2 cellular contexts compared by ENCODE assay signal in the genomic region with DNA sequence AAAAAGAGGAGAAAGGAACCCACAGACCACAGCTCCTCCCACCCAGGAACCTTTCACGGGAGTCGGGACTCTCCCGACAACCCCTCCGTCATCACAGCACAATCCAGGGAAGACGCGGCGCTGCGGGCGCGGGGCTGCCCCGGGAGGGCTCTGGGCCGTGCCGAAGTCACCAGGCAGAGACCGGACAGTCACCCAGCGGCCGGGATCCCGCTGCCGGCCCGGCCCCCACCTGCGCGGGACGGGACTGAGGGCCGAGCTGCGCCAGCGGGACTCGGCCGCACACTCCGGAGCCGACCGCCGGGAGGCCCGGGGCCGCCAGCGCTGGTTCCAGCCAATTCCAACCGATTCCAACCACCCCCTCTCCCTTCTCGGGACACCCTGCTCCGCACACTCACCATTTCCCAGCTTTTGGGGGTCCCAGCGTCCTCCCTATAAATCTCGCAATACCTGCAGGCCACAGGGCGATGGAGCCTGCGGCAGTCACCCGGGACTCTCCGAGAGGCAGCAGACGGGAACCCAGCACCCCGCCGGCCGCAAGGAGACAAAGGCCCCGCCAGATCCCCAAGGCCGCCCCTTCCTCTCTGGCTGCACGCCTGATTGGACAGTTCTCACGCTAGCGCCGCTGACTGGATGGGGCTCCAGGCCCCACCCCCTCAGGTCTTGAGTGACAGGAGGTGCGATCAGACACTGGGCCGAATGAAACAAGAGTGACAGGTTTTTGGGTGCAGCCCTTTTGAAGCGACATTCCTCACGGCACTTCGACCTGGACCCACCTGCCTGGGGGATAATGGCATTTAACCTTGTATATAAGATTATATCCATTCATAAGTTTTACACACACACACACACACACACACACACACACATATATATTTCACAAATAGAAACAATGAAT.
TF ChIP-seq lines count a peak whose summit lies in the region.

A gene (minus strand): TSS at position 547 of the 895 bp plus-strand sequence. CDS start 149 bp downstream, at position 398.

TF ChIP-seq in HCT116, 20 proteins besides CTCF, POLR2A, EP300 and RAD21:
- TF ChIP-seq POLR2AphosphoS5 (IDR thresholded peaks at IDR 0.05; ENCODE audit: low read depth, low read length) (peak; percentile 90), ZNF274 (IDR thresholded peaks at IDR 0.05; ENCODE audit: low read depth, low read length) (no peak), EZH2 (IDR thresholded peaks at IDR 0.05) (no peak), ZFX (IDR thresholded peaks at IDR 0.05) (peak; percentile 84), SP1 (IDR thresholded peaks at IDR 0.05; ENCODE audit: low read depth) (peak; percentile 98), TCF7L2 (IDR thresholded peaks at IDR 0.05; ENCODE audit: borderline replicate concordance, extremely low read depth, insufficient read depth, insufficient read length) (peak; percentile 75), JUND (IDR thresholded peaks at IDR 0.05) (no peak), SIN3A (IDR thresholded peaks at IDR 0.05; ENCODE audit: low read depth) (peak; percentile 82), CBX3 (IDR thresholded peaks at IDR 0.05; ENCODE audit: low read depth) (peak; percentile 40; the same call in 1 of the 2 replicates), SRF (IDR thresholded peaks at IDR 0.05; ENCODE audit: low read depth) (no peak)
- TF ChIP-seq, protein P1, sequence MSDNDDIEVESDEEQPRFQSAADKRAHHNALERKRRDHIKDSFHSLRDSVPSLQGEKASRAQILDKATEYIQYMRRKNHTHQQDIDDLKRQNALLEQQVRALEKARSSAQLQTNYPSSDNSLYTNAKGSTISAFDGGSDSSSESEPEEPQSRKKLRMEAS (IDR thresholded peaks at IDR 0.05), result peak; percentile 51; the same call in 1 of the 2 replicates
- TF ChIP-seq, protein P2, sequence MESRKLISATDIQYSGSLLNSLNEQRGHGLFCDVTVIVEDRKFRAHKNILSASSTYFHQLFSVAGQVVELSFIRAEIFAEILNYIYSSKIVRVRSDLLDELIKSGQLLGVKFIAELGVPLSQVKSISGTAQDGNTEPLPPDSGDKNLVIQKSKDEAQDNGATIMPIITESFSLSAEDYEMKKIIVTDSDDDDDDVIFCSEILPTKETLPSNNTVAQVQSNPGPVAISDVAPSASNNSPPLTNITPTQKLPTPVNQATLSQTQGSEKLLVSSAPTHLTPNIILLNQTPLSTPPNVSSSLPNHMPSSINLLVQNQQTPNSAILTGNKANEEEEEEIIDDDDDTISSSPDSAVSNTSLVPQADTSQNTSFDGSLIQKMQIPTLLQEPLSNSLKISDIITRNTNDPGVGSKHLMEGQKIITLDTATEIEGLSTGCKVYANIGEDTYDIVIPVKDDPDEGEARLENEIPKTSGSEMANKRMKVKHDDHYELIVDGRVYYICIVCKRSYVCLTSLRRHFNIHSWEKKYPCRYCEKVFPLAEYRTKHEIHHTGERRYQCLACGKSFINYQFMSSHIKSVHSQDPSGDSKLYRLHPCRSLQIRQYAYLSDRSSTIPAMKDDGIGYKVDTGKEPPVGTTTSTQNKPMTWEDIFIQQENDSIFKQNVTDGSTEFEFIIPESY (IDR thresholded peaks at IDR 0.05; ENCODE audit: extremely low read depth, insufficient replicate concordance, low read length), result no peak

TF ChIP-seq in K562, 482 proteins besides CTCF, POLR2A, EP300 and RAD21 (continues in another document):
- 0 out of 2 replicates have a peak, but pooled peaks have one; percentile 31 for TF ChIP-seq FOXM1 (IDR thresholded peaks at IDR 0.05; ENCODE audit: low read depth)
- no peak for TF ChIP-seq FOXM1 (CRISPR knock-in tag; IDR thresholded peaks at IDR 0.05; ENCODE audit: low read depth)
- TF ChIP-seq, protein P3, sequence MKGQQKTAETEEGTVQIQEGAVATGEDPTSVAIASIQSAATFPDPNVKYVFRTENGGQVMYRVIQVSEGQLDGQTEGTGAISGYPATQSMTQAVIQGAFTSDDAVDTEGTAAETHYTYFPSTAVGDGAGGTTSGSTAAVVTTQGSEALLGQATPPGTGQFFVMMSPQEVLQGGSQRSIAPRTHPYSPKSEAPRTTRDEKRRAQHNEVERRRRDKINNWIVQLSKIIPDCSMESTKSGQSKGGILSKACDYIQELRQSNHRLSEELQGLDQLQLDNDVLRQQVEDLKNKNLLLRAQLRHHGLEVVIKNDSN (CRISPR knock-in tag; IDR thresholded peaks at IDR 0.05), result peak; percentile 27; the same call in 1 of the 2 replicates
- 0 out of 4 replicates have a peak, but pooled peaks of 1 of the 2 experiments have one; percentile 22 for TF ChIP-seq RCOR1 (IDR thresholded peaks at IDR 0.05; ENCODE audit: borderline replicate concordance in 1 of 2, low read depth in 2 of 2, low read length in 2 of 2)
- TF ChIP-seq ZSCAN29 (IDR thresholded peaks at IDR 0.05), result no peak
- peak; percentile 94 for TF ChIP-seq ZFX (CRISPR knock-in tag; IDR thresholded peaks at IDR 0.05)
- TF ChIP-seq PHB (CRISPR knock-in tag; IDR thresholded peaks at IDR 0.05), result no peak
- TF ChIP-seq, protein P4, sequence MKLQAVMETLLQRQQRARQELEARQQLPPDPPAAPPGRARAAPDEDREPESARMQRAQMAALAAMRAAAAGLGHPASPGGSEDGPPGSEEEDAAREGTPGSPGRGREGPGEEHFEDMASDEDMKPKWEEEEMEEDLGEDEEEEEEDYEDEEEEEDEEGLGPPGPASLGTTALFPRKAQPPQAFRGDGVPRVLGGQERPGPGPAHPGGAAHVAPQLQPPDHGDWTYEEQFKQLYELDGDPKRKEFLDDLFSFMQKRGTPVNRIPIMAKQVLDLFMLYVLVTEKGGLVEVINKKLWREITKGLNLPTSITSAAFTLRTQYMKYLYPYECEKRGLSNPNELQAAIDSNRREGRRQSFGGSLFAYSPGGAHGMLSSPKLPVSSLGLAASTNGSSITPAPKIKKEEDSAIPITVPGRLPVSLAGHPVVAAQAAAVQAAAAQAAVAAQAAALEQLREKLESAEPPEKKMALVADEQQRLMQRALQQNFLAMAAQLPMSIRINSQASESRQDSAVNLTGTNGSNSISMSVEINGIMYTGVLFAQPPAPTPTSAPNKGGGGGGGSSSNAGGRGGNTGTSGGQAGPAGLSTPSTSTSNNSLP (IDR thresholded peaks at IDR 0.05; ENCODE audit: borderline replicate concordance, low read depth, low read length), result peak; percentile 25; the same call in 1 of the 2 replicates
- TF ChIP-seq, protein P5, sequence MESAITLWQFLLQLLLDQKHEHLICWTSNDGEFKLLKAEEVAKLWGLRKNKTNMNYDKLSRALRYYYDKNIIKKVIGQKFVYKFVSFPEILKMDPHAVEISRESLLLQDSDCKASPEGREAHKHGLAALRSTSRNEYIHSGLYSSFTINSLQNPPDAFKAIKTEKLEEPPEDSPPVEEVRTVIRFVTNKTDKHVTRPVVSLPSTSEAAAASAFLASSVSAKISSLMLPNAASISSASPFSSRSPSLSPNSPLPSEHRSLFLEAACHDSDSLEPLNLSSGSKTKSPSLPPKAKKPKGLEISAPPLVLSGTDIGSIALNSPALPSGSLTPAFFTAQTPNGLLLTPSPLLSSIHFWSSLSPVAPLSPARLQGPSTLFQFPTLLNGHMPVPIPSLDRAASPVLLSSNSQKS (CRISPR knock-in tag; IDR thresholded peaks at IDR 0.05), result no peak
- TF ChIP-seq ZBTB17 (CRISPR knock-in tag; IDR thresholded peaks at IDR 0.05), result 0 out of 2 replicates have a peak, but pooled peaks have one; percentile 36
- peak; percentile 55 for TF ChIP-seq CHD1 (IDR thresholded peaks at IDR 0.05; ENCODE audit: low read length)
- TF ChIP-seq SAFB (IDR thresholded peaks at IDR 0.05; ENCODE audit: borderline replicate concordance, low read depth, low read length), result 0 out of 2 replicates have a peak, but pooled peaks have one; percentile 27
- TF ChIP-seq TARDBP (IDR thresholded peaks at IDR 0.05), result 0 out of 2 replicates have a peak, but pooled peaks have one; percentile 68
- peak; percentile 85 for TF ChIP-seq TBP (optimal IDR thresholded peaks at IDR 0.05; ENCODE audit: low read depth, low read length)
- no peak for TF ChIP-seq KDM1A (IDR thresholded peaks at IDR 0.05)
- TF ChIP-seq, protein P6, sequence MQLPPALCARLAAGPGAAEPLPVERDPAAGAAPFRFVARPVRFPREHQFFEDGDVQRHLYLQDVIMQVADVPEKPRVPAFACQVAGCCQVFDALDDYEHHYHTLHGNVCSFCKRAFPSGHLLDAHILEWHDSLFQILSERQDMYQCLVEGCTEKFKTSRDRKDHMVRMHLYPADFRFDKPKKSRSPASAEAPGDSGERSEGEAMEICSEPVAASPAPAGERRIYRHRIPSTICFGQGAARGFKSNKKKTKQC (CRISPR knock-in tag; IDR thresholded peaks at IDR 0.05), result peak; percentile 18; the same call in 1 of the 2 replicates
- TF ChIP-seq PRMT5 (CRISPR knock-in tag; IDR thresholded peaks at IDR 0.05), result no peak
- TF ChIP-seq, protein P7, sequence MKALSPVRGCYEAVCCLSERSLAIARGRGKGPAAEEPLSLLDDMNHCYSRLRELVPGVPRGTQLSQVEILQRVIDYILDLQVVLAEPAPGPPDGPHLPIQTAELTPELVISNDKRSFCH (CRISPR knock-in tag; IDR thresholded peaks at IDR 0.05), result no peak
- TF ChIP-seq, protein P7 (tag; IDR thresholded peaks at IDR 0.05), result no peak
- peak in 1 of 2 experiments; percentile 54; a peak in 1 of 4 replicates for TF ChIP-seq FOXA3 (CRISPR knock-in tag; conservative IDR thresholded peaks at IDR 0.05 in 1 of 2, IDR thresholded peaks at IDR 0.05 in 1 of 2)
- peak; percentile 48; the same call in 1 of the 2 replicates for TF ChIP-seq CXXC5 (CRISPR knock-in tag; IDR thresholded peaks at IDR 0.05)
- no peak for TF ChIP-seq PTBP1 (IDR thresholded peaks at IDR 0.05; ENCODE audit: low read depth, low read length)
- peak; percentile 94 for TF ChIP-seq NFYB (IDR thresholded peaks at IDR 0.05; ENCODE audit: extremely low read depth, insufficient read length)
- TF ChIP-seq, protein P8, sequence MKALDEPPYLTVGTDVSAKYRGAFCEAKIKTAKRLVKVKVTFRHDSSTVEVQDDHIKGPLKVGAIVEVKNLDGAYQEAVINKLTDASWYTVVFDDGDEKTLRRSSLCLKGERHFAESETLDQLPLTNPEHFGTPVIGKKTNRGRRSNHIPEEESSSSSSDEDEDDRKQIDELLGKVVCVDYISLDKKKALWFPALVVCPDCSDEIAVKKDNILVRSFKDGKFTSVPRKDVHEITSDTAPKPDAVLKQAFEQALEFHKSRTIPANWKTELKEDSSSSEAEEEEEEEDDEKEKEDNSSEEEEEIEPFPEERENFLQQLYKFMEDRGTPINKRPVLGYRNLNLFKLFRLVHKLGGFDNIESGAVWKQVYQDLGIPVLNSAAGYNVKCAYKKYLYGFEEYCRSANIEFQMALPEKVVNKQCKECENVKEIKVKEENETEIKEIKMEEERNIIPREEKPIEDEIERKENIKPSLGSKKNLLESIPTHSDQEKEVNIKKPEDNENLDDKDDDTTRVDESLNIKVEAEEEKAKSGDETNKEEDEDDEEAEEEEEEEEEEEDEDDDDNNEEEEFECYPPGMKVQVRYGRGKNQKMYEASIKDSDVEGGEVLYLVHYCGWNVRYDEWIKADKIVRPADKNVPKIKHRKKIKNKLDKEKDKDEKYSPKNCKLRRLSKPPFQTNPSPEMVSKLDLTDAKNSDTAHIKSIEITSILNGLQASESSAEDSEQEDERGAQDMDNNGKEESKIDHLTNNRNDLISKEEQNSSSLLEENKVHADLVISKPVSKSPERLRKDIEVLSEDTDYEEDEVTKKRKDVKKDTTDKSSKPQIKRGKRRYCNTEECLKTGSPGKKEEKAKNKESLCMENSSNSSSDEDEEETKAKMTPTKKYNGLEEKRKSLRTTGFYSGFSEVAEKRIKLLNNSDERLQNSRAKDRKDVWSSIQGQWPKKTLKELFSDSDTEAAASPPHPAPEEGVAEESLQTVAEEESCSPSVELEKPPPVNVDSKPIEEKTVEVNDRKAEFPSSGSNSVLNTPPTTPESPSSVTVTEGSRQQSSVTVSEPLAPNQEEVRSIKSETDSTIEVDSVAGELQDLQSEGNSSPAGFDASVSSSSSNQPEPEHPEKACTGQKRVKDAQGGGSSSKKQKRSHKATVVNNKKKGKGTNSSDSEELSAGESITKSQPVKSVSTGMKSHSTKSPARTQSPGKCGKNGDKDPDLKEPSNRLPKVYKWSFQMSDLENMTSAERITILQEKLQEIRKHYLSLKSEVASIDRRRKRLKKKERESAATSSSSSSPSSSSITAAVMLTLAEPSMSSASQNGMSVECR (CRISPR knock-in tag; IDR thresholded peaks at IDR 0.05), result peak; percentile 72
- TF ChIP-seq, protein P1 (CRISPR knock-in tag; IDR thresholded peaks at IDR 0.05), result peak; percentile 32; the same call in 1 of the 2 replicates
- peak; percentile 13; the same call in 1 of the 2 replicates for TF ChIP-seq TAF7 (tag; IDR thresholded peaks at IDR 0.05)
- TF ChIP-seq, protein P9, sequence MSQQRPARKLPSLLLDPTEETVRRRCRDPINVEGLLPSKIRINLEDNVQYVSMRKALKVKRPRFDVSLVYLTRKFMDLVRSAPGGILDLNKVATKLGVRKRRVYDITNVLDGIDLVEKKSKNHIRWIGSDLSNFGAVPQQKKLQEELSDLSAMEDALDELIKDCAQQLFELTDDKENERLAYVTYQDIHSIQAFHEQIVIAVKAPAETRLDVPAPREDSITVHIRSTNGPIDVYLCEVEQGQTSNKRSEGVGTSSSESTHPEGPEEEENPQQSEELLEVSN (IDR thresholded peaks at IDR 0.05; ENCODE audit: borderline replicate concordance in 1 of 2, extremely low read depth in 1 of 2, insufficient read depth in 1 of 2, insufficient read length in 1 of 2, low read depth in 1 of 2, low read length in 1 of 2, poor library complexity in 1 of 2, severe bottlenecking in 1 of 2), result peak in 1 of 2 experiments; percentile 75
- no peak for TF ChIP-seq ILK (tag; IDR thresholded peaks at IDR 0.05; ENCODE audit: borderline replicate concordance, low read depth)
- TF ChIP-seq ZNF584 (CRISPR knock-in tag; IDR thresholded peaks at IDR 0.05; ENCODE audit: low read depth), result no peak
- TF ChIP-seq, protein P10, sequence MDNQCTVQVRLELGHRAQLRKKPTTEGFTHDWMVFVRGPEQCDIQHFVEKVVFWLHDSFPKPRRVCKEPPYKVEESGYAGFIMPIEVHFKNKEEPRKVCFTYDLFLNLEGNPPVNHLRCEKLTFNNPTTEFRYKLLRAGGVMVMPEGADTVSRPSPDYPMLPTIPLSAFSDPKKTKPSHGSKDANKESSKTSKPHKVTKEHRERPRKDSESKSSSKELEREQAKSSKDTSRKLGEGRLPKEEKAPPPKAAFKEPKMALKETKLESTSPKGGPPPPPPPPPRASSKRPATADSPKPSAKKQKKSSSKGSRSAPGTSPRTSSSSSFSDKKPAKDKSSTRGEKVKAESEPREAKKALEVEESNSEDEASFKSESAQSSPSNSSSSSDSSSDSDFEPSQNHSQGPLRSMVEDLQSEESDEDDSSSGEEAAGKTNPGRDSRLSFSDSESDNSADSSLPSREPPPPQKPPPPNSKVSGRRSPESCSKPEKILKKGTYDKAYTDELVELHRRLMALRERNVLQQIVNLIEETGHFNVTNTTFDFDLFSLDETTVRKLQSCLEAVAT (IDR thresholded peaks at IDR 0.05), result 0 out of 4 replicates have a peak, but pooled peaks have one; percentile 29 to 55
- TF ChIP-seq, protein P11, sequence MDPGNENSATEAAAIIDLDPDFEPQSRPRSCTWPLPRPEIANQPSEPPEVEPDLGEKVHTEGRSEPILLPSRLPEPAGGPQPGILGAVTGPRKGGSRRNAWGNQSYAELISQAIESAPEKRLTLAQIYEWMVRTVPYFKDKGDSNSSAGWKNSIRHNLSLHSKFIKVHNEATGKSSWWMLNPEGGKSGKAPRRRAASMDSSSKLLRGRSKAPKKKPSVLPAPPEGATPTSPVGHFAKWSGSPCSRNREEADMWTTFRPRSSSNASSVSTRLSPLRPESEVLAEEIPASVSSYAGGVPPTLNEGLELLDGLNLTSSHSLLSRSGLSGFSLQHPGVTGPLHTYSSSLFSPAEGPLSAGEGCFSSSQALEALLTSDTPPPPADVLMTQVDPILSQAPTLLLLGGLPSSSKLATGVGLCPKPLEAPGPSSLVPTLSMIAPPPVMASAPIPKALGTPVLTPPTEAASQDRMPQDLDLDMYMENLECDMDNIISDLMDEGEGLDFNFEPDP (CRISPR knock-in tag; IDR thresholded peaks at IDR 0.05), result no peak
- TF ChIP-seq HNRNPLL (IDR thresholded peaks at IDR 0.05; ENCODE audit: low read depth, low read length, poor library complexity, severe bottlenecking), result peak; percentile 86
